In the genomic region with DNA sequence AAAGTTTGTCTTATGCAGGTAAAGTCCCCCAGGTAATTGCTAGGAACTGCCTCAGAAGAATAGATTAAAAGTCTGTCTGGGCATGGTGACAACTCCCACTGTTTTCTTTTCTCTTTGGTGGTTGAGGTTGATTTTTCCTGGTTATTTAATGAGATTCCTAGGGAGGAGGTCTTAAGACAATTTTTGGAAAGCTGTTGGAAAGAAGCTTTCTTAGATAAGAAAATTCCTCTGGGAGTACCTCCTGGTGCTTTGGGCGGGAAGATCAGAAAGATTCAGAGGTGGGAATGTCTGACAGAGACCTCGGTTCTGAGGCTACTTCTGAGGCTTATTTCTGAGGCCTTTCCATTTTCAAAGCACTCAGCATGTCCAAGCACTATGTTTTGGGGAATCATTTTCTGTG, we compare ENCODE assay signal across 19 cellular contexts. TPM values are rescaled to one million over a fixed set of nuclear protein-coding genes. Genes with fewer than 3 reads are reported as not detected.
DNase-seq lines count a peak whose midpoint lies in the region; ATAC-seq, FAIRE-seq and TF ChIP-seq lines count a peak whose summit lies in the region.
"Had no signal": no experiment of that assay in that cellular context is flagged by ENCODE, and none has a peak within 500 bp of the region (broad histone marks: within the 10 kb centered on the region; RNA-seq: fewer than 3 reads in every experiment).

No MANE protein-coding gene starts in this region.

- no peak for ATAC-seq in psoas muscle
- ATAC-seq: GM12878 had no signal

- H3K27ac ChIP-seq in psoas muscle = no peak overlapping the region

- no peaks in the 10 kb centered on the region for H3K9me3 ChIP-seq in psoas muscle
- H3K9me3 ChIP-seq: HAP-1 had no signal

- H3K4me1 ChIP-seq in psoas muscle = no peaks in the 10 kb centered on the region
- H3K4me1 ChIP-seq: HAP-1 had no signal

- H3K9me3 Mint-ChIP-seq in dendritic cell treated with granulocyte-macrophage colony-stimulating factor and Interleukin-4, amounts not matched to agents 40 ng/mL and 50 ng/mL, for 4 days = no peaks in the 10 kb centered on the region

- no peaks in the 10 kb centered on the region for H3K27me3 ChIP-seq in psoas muscle (ENCODE audit: insufficient read depth in 3 of 3, low read length in 2 of 3)

- no peak overlapping the region for H3K4me3 Mint-ChIP-seq in dendritic cell treated with granulocyte-macrophage colony-stimulating factor and Interleukin-4, amounts not matched to agents 40 ng/mL and 50 ng/mL, for 4 days
- H3K4me3 Mint-ChIP-seq: CD4-positive, alpha-beta memory T cell had no signal

- no peak overlapping the region for H3K4me3 ChIP-seq in astrocyte of the cerebellum (ENCODE audit: low read depth, low read length)
- H3K4me3 ChIP-seq in psoas muscle = no peak overlapping the region
- H3K4me3 ChIP-seq: GM12878, HAP-1 had no signal

- H3K36me3 Mint-ChIP-seq in dendritic cell treated with granulocyte-macrophage colony-stimulating factor and Interleukin-4, amounts not matched to agents 40 ng/mL and 50 ng/mL, for 4 days (ENCODE audit: low read depth) = peaks cover 6% of the 10 kb centered on the region
- H3K36me3 Mint-ChIP-seq: CD4-positive, alpha-beta memory T cell had no signal

- no peaks in the 10 kb centered on the region for H3K36me3 ChIP-seq in psoas muscle (ENCODE audit: insufficient read depth in 1 of 2, low read depth in 1 of 2)
- H3K36me3 ChIP-seq: HAP-1 had no signal

- WGBS in psoas muscle, 3 donors = 79 to 92% (median 83%) methylated on average over 2 of the region's 2 CpGs

- no peak for TF ChIP-seq CTCF in astrocyte of the cerebellum (IDR thresholded peaks at IDR 0.05; ENCODE audit: low read depth, low read length, missing control alignments)
- TF ChIP-seq CTCF in psoas muscle (IDR thresholded peaks at IDR 0.05) = no peak

- in situ Hi-C loops in astrocyte of the cerebellum (cut with HindIII; ENCODE audit: low sequenced_read_pairs) = no loop called here

- peaks cover 64% of the 10 kb centered on the region for H3K4me1 Mint-ChIP-seq in dendritic cell treated with granulocyte-macrophage colony-stimulating factor and Interleukin-4, amounts not matched to agents 40 ng/mL and 50 ng/mL, for 4 days (ENCODE audit: low read depth)

- H3K27me3 Mint-ChIP-seq in dendritic cell treated with granulocyte-macrophage colony-stimulating factor and Interleukin-4, amounts not matched to agents 40 ng/mL and 50 ng/mL, for 4 days = no peaks in the 10 kb centered on the region
- H3K27me3 Mint-ChIP-seq: CD4-positive, alpha-beta memory T cell had no signal

- DNase-seq in ELF-1 (ENCODE audit: low read depth, low spot score) (peak; percentile 22), GM18507 (ENCODE audit: extremely low spot score, insufficient read length, low read depth) (no peak), astrocyte of the cerebellum (ENCODE audit: low read depth) (peak; percentile 74), NCI-H1436 (lab: John Stamatoyannopoulos, UW) (no peak), GM03348 (ENCODE audit: low spot score) (no peak), psoas muscle (no peak)
- no peak for DNase-seq in activated naive CD4-positive, alpha-beta T cell (lab: John Stamatoyannopoulos, UW)
- DNase-seq: C1 segment of cervical spinal cord; Calu3; CD4-positive, alpha-beta memory T cell; COR-L47; DMS53; DMS79 treated with DMSO at 0.1 percent for 48 hours; GOT3 had no signal

- FAIRE-seq in GM18507 (lab: Jason Lieb, UNC) = peak; percentile 26
- FAIRE-seq: G401.6, GM12878, H54 had no signal

- H3K27ac Mint-ChIP-seq in dendritic cell treated with granulocyte-macrophage colony-stimulating factor and Interleukin-4, amounts not matched to agents 40 ng/mL and 50 ng/mL, for 4 days = peak overlapping the region; percentile 5

- intact Hi-C loops in dendritic cell treated with granulocyte-macrophage colony-stimulating factor and Interleukin-4, amounts not matched to agents 40 ng/mL and 50 ng/mL, for 4 days (cut with micrococcal nuclease) = no loop called here
- intact Hi-C loops in psoas muscle (cut with DNase I) = no loop called here

RNA-seq across cellular contexts. Expression of a gene that starts 25.0 kb away (rescaled TPM):
- 10 to 100 TPM; 27.6 to 49.9 (median 41.9) TPM for total RNA-seq in psoas muscle
- polyA plus RNA-seq in psoas muscle = 10 to 100 TPM; 29.7 to 80.6 (median 36.1) TPM

Comparison
In these comparisons a context has a peak if more than half of its experiments do, and no peak if none do; other contexts are left out.
1. DNase-seq: peak in ELF-1 (single experiment) and astrocyte of the cerebellum (single experiment); none in GM18507 (single experiment), NCI-H1436 (single experiment), activated naive CD4-positive, alpha-beta T cell (0 of 4), GM03348 (single experiment) and psoas muscle (0 of 2).